In genomic region chr2:112493858-112494648, GRCh38 we compare ENCODE assay signal across 11 cellular contexts. TPM values are rescaled to one million over a fixed set of nuclear protein-coding genes. Genes with fewer than 3 reads are reported as not detected.
DNase-seq lines count a peak whose midpoint lies in the region; ATAC-seq and TF ChIP-seq lines count a peak whose summit lies in the region.
"Had no signal": no experiment of that assay in that cellular context is flagged by ENCODE, and none has a peak within 500 bp of the region (broad histone marks: within the 10 kb centered on the region; RNA-seq: fewer than 3 reads in every experiment).

No MANE protein-coding gene starts in this region.

- DNase-seq in GM04503 (ENCODE audit: low read depth) (peak; percentile 66), Panc1 (ENCODE audit: low read depth, low spot score) (no peak), osteoblast (ENCODE audit: insufficient read length, low spot score, missing footprints) (peak; percentile 90), SKM-1 (lab: John Stamatoyannopoulos, UW; ENCODE audit: unreplicated experiment) (no peak), GOT3 (lab: John Stamatoyannopoulos, UW) (no peak)
- DNase-seq: activated effector memory CD4-positive, alpha-beta T cell treated with anti-CD3 and anti-CD28 coated beads, Interleukin-2, amount 50 U/mL, for 16 hours; naive B cell; T-helper 1 cell had no signal

- peak; percentile 45; the same call in 1 of the 2 replicates for ATAC-seq in Panc1
- ATAC-seq in esophagus mucosa, result peak; percentile 99
- ATAC-seq in HG02870 (IDR thresholded peaks at IDR 0.05; ENCODE audit: unreplicated experiment), result no peak
- no peak for ATAC-seq in GM21367 (IDR thresholded peaks at IDR 0.05; ENCODE audit: unreplicated experiment)

- H3K27ac ChIP-seq in Panc1 (ENCODE audit: low read length), result no peak overlapping the region
- peak overlapping the region; percentile 9 for H3K27ac ChIP-seq in osteoblast (ENCODE audit: low read depth, low read length)

- H3K9me3 ChIP-seq in Panc1 (ENCODE audit: control insufficient read depth, insufficient read depth, low read depth, low read length) (no peaks in the 10 kb centered on the region), osteoblast (ENCODE audit: low read depth, low read length) (no peaks in the 10 kb centered on the region)

- no peaks in the 10 kb centered on the region for H3K4me1 ChIP-seq in Panc1 (ENCODE audit: control insufficient read depth, insufficient read depth, low read length)
- H3K4me1 ChIP-seq in osteoblast (ENCODE audit: insufficient read depth, low read length), result peaks cover 12% of the 10 kb centered on the region

- intact Hi-C loops in Panc1 (cut with micrococcal nuclease; ENCODE audit: unreplicated experiment), result no loop called here

- in situ Hi-C loops in Panc1 (cut with HindIII; ENCODE audit: low pct_unique_long_range_greater_than_20kb, low sequenced_read_pairs), result no loop called here

- H3K27me3 ChIP-seq in Panc1 (ENCODE audit: control insufficient read depth, insufficient read depth, low read length) (no peaks in the 10 kb centered on the region), osteoblast (ENCODE audit: insufficient read depth, low read length) (no peaks in the 10 kb centered on the region)

- POLR2A ChIA-PET in Panc1 (lab: Charles Lee), result no interaction called here

- CTCF ChIA-PET in Panc1 (lab: Charles Lee), result interaction anchor here (0.6 to 0.7 kb wide), 2 partner anchors 21 to 430 kb away, joined by 3 to 4 read pairs; no protein-coding TSS in a partner anchor

- peaks cover 41% of the 10 kb centered on the region for H3K79me2 ChIP-seq in osteoblast (ENCODE audit: insufficient read depth, low read length)

- H3K4me3 ChIP-seq in Panc1 (ENCODE audit: low read depth in 2 of 2, low read length in 2 of 2), result no peak overlapping the region
- no peak overlapping the region for H3K4me3 ChIP-seq in osteoblast (ENCODE audit: insufficient read depth, low read length)

- no peak overlapping the region for H2AFZ ChIP-seq in osteoblast (ENCODE audit: low read length)

- H3K4me2 ChIP-seq in osteoblast (ENCODE audit: insufficient read depth, low read length), result peak overlapping the region; percentile 18

- peaks cover 13% of the 10 kb centered on the region for H4K20me1 ChIP-seq in osteoblast (ENCODE audit: insufficient read depth, low read length)

- TF ChIP-seq CTCF in Panc1 (IDR thresholded peaks at IDR 0.05), result no peak
- TF ChIP-seq CTCF in osteoblast (IDR thresholded peaks at IDR 0.05; ENCODE audit: extremely low read depth, low read depth, low read length), result no peak

- H3K36me3 ChIP-seq in Panc1 (ENCODE audit: control insufficient read depth, insufficient read depth, low read length) (peaks cover 9% of the 10 kb centered on the region), osteoblast (ENCODE audit: insufficient read depth, low read length) (peaks cover 19% of the 10 kb centered on the region)

- TSS peak; percentile 24 for BruUV-seq in Panc1 (replicated peaks; lab: Mats Ljungman, UMichigan)

RNA-seq across cellular contexts. Expression of gene TTL, which starts 12.1 kb away (rescaled TPM):
- total RNA-seq in Panc1 (2021; ENCODE audit: unreplicated experiment) (81.5 TPM), esophagus mucosa (21.6 TPM), osteoblast (59.0 and 65.7 TPM in 2 replicates)
- polyA plus RNA-seq in Panc1 (2012; ENCODE audit: insufficient read length), result 40.3 TPM

RNA-seq across cellular contexts. Expression of gene POLR1B, which starts 48.2 kb away (rescaled TPM):
- total RNA-seq in Panc1 (2021; ENCODE audit: unreplicated experiment) (35.4 TPM), esophagus mucosa (23.5 TPM), osteoblast (10.5 and 10.9 TPM in 2 replicates)
- 21.0 TPM for polyA plus RNA-seq in Panc1 (2012; ENCODE audit: insufficient read length)

Comparison
In these comparisons a context has a peak if more than half of its experiments do, and no peak if none do; other contexts are left out.
1. DNase-seq: peak in GM04503 (single experiment) and osteoblast (single experiment); none in Panc1 (single experiment), SKM-1 (single experiment) and GOT3 (single experiment).
2. ATAC-seq: peak in Panc1 (single experiment) and esophagus mucosa (single experiment); none in HG02870 (single experiment) and GM21367 (single experiment).